Comparison of ENCODE assay signal across 19 cellular contexts in genomic region chr10:130551676-130552075, GRCh38.
"Had no signal": no experiment of that assay in that cellular context is flagged by ENCODE, and none has a peak within 500 bp of the region (broad histone marks: within the 10 kb centered on the region; RNA-seq: fewer than 3 reads in every experiment).

No MANE protein-coding gene starts in this region.

- ATAC-seq: gastrocnemius medialis, heart right ventricle, left cardiac atrium, left lung, left ventricle myocardium superior, lower lobe of right lung, mucosa of descending colon had no signal

- H3K36me3 Mint-ChIP-seq: mesothelial cell of epicardium had no signal

- DNase-seq: dermis blood vessel endothelial cell; dorsolateral prefrontal cortex; effector CD4-positive, alpha-beta T cell; effector memory CD4-positive, alpha-beta T cell; esophagus squamous epithelium; foreskin fibroblast; foreskin melanocyte; gastrocnemius medialis; glutamatergic neuron; heart right ventricle; hippocampal formation; left cardiac atrium; left ventricle myocardium superior; lower lobe of right lung; mesenchymal stem cell; mucosa of descending colon had no signal

- H3K4me3 ChIP-seq: coronary artery, dorsolateral prefrontal cortex, esophagus squamous epithelium, gastrocnemius medialis, heart right ventricle, left lung, lower lobe of right lung, mucosa of descending colon had no signal

- H3K4me1 Mint-ChIP-seq: mesothelial cell of epicardium had no signal

- H3K4me1 ChIP-seq: esophagus squamous epithelium, gastrocnemius medialis, heart right ventricle, left lung, lower lobe of right lung had no signal

- H3K9me3 ChIP-seq: esophagus squamous epithelium, gastrocnemius medialis, heart right ventricle, left lung, lower lobe of right lung, mucosa of descending colon had no signal

- H3K27ac ChIP-seq: coronary artery, dorsolateral prefrontal cortex, esophagus squamous epithelium, gastrocnemius medialis, heart right ventricle, left lung, lower lobe of right lung had no signal

- H3K9me3 Mint-ChIP-seq: mesothelial cell of epicardium had no signal

- H3K27ac Mint-ChIP-seq: mesothelial cell of epicardium had no signal

- H3K36me3 ChIP-seq: esophagus squamous epithelium, gastrocnemius medialis, heart right ventricle, left lung, lower lobe of right lung had no signal

- H3K4me3 Mint-ChIP-seq: mesothelial cell of epicardium had no signal
